11 cellular contexts compared by ENCODE assay signal in the genomic region with DNA sequence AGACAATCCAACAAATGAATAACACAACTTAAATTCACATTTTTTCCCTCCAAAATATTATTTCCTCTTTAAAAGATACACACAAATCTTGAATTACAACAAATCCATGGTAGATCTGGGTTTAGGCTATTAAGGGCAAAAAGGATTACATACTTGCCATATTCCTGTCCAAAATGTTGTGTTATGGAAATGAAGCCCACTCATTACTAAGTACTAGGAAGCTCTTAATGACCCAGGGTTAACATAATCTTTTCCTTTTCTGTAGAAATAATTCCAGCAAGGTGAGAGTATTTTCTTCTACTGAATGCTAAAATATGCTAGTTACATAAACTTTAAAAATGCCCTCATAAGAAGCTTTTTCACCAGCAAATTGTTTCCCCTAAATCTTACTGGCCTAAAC. TPM values are rescaled to one million over a fixed set of nuclear protein-coding genes. Genes with fewer than 3 reads are reported as not detected.
DNase-seq lines count a peak whose midpoint lies in the region; ATAC-seq, FAIRE-seq and TF ChIP-seq lines count a peak whose summit lies in the region.
"Had no signal": no experiment of that assay in that cellular context is flagged by ENCODE, and none has a peak within 500 bp of the region (broad histone marks: within the 10 kb centered on the region; RNA-seq: fewer than 3 reads in every experiment).

No MANE protein-coding gene starts in this region.

- H3K4me2 ChIP-seq in neural cell (ENCODE audit: low read length), result peak overlapping the region; percentile 85

- H3K27me3 Mint-ChIP-seq in CD4-positive, alpha-beta memory T cell, result no peaks in the 10 kb centered on the region

- H3K4me1 Mint-ChIP-seq in CD4-positive, alpha-beta memory T cell, result peaks cover 33 to 72% (median 52%) of the 10 kb centered on the region in 4 donors

- peak overlapping the region in 5 of 7 donors; percentile 10 to 99 (median 99) for H3K27ac Mint-ChIP-seq in CD4-positive, alpha-beta memory T cell

- H3K9ac ChIP-seq in colonic mucosa (ENCODE audit: low read depth in 2 of 2, low read length in 2 of 2) (no peak overlapping the region), neural cell (ENCODE audit: low read length) (peak overlapping the region; percentile 67)

- H3K9me3 Mint-ChIP-seq in CD4-positive, alpha-beta memory T cell, result peaks cover 0 to 3% (median 0%) of the 10 kb centered on the region in 8 donors

- H3K4me1 ChIP-seq in CD4-positive, alpha-beta memory T cell (ENCODE audit: insufficient read depth, low read length), result peaks cover 43% of the 10 kb centered on the region
- H3K4me1 ChIP-seq in colonic mucosa, result peaks cover 6% of the 10 kb centered on the region

- no peak for TF ChIP-seq RAD21 in neural cell (conservative IDR thresholded peaks at IDR 0.05)

- H3K36me3 Mint-ChIP-seq in CD4-positive, alpha-beta memory T cell, result peaks cover 0 to 18% of the 10 kb centered on the region in 2 donors

- no peak for FAIRE-seq in H54 (lab: Jason Lieb, UNC)
- FAIRE-seq: endometrium had no signal

- no peaks in the 10 kb centered on the region for H3K9me3 ChIP-seq in CD4-positive, alpha-beta memory T cell (ENCODE audit: control insufficient read depth in 1 of 2, low read length in 2 of 2)
- no peaks in the 10 kb centered on the region for H3K9me3 ChIP-seq in colonic mucosa
- no peaks in the 10 kb centered on the region for H3K9me3 ChIP-seq in neural cell (ENCODE audit: low read length)

- intact Hi-C loops in CD4-positive, alpha-beta memory T cell (cut with micrococcal nuclease), result loop anchor here (5.0 kb wide), 2 partner anchors 95 to 1240 kb away; a partner anchor contains a TSS
- intact Hi-C loops in colonic mucosa (cut with DNase I), result loop anchor here (5.0 to 10.0 kb wide), 2 partner anchors 145 to 228 kb away; a partner anchor contains a TSS

- no peak for TF ChIP-seq EP300 in neural cell (conservative IDR thresholded peaks at IDR 0.05; ENCODE audit: poor library complexity, severe bottlenecking)

- no peaks in the 10 kb centered on the region for H4K20me1 ChIP-seq in neural cell (ENCODE audit: insufficient read depth)

- no peak overlapping the region for H2AFZ ChIP-seq in neural cell (ENCODE audit: low read depth, low read length)

- no peak for DNase-seq in CD4-positive, alpha-beta memory T cell
- DNase-seq in LNCaP clone FGC (ENCODE audit: low read depth) (no peak), colonic mucosa (no peak), anterior cingulate cortex (lab: John Stamatoyannopoulos, UW) (no peak), H54 (ENCODE audit: insufficient read length, low spot score) (no peak), H4 (ENCODE audit: low spot score) (no peak)
- DNase-seq: activated CD4-positive, CD25-positive, alpha-beta regulatory T cell; trophoblast cell had no signal

- TF ChIP-seq POLR2A in H54 (IDR thresholded peaks at IDR 0.05; ENCODE audit: low read depth, low read length), result no peak

- H3K27ac ChIP-seq in CD4-positive, alpha-beta memory T cell (ENCODE audit: low read depth, low read length), result no peak overlapping the region
- H3K27ac ChIP-seq in colonic mucosa (no peak overlapping the region), neural cell (ENCODE audit: low read length) (no peak overlapping the region)

- TF ChIP-seq CTCF in LNCaP clone FGC (IDR thresholded peaks at IDR 0.05; ENCODE audit: control insufficient read depth, extremely low read depth, insufficient read depth), result no peak
- no peak for TF ChIP-seq CTCF in colonic mucosa (IDR thresholded peaks at IDR 0.05)
- TF ChIP-seq CTCF in neural cell (IDR thresholded peaks at IDR 0.05; ENCODE audit: poor library complexity, severe bottlenecking), result no peak

- H3K79me2 ChIP-seq in neural cell (replicated peaks; ENCODE audit: insufficient read depth, low read length), result peaks cover 47% of the 10 kb centered on the region

- H3F3A ChIP-seq in neural cell (ENCODE audit: insufficient read depth, low read length, poor library complexity, severe bottlenecking), result no peaks in the 10 kb centered on the region

- CTCF ChIA-PET in CD4-positive, alpha-beta memory T cell (lab: Charles Lee; ENCODE audit: partially characterized antibody), result interaction anchor here (1.1 to 2.6 kb wide), 2 partner anchors 34 to 227 kb away, joined by 3 to 13 read pairs; a partner anchor contains a TSS

- no peak overlapping the region for H3K4me3 ChIP-seq in CD4-positive, alpha-beta memory T cell (ENCODE audit: low read length in 2 of 2)
- H3K4me3 ChIP-seq in LNCaP clone FGC (ENCODE audit: low read depth, low read length) (peak overlapping the region; percentile 86), colonic mucosa (peak overlapping the region; percentile 78), neural cell (ENCODE audit: low read length) (peak overlapping the region; percentile 75)

- no peak for ATAC-seq in GM19324 (IDR thresholded peaks at IDR 0.05; ENCODE audit: low FRiP score, unreplicated experiment)

- H3K36me3 ChIP-seq in CD4-positive, alpha-beta memory T cell (ENCODE audit: insufficient read depth, low read length), result no peaks in the 10 kb centered on the region
- no peaks in the 10 kb centered on the region for H3K36me3 ChIP-seq in colonic mucosa
- H3K36me3 ChIP-seq in neural cell (ENCODE audit: insufficient read depth, low read length), result no peaks in the 10 kb centered on the region

- POLR2A ChIA-PET in CD4-positive, alpha-beta memory T cell (lab: Charles Lee; ENCODE audit: partially characterized antibody), result interaction anchor here (0.9 kb wide), 1 partner anchor 228 kb away, joined by 4 read pairs; a partner anchor contains a TSS

- no peaks in the 10 kb centered on the region for H3K9me2 ChIP-seq in neural cell (ENCODE audit: insufficient read depth, low read length)

- H3K4me3 Mint-ChIP-seq in CD4-positive, alpha-beta memory T cell, result peak overlapping the region; percentile 23 to 99 (median 98)

- no peaks in the 10 kb centered on the region for H3K27me3 ChIP-seq in CD4-positive, alpha-beta memory T cell (ENCODE audit: insufficient read depth, low read length)
- no peaks in the 10 kb centered on the region for H3K27me3 ChIP-seq in colonic mucosa
- H3K27me3 ChIP-seq in neural cell (ENCODE audit: insufficient read depth, low read depth, low read length), result no peaks in the 10 kb centered on the region

TF ChIP-seq in neural cell, 6 proteins besides CTCF, POLR2A, EP300 and RAD21:
- TF ChIP-seq TAF1 (IDR thresholded peaks at IDR 0.05; ENCODE audit: low read depth) (no peak), SMC3 (conservative IDR thresholded peaks at IDR 0.05; ENCODE audit: poor library complexity) (no peak), POLR2AphosphoS5 (IDR thresholded peaks at IDR 0.05) (no peak), EZH2 (IDR thresholded peaks at IDR 0.05; ENCODE audit: borderline replicate concordance, insufficient read depth, low read length, poor library complexity, severe bottlenecking) (no peak), MXI1 (conservative IDR thresholded peaks at IDR 0.05; ENCODE audit: poor library complexity, severe bottlenecking) (no peak)
- TF ChIP-seq, protein P1, sequence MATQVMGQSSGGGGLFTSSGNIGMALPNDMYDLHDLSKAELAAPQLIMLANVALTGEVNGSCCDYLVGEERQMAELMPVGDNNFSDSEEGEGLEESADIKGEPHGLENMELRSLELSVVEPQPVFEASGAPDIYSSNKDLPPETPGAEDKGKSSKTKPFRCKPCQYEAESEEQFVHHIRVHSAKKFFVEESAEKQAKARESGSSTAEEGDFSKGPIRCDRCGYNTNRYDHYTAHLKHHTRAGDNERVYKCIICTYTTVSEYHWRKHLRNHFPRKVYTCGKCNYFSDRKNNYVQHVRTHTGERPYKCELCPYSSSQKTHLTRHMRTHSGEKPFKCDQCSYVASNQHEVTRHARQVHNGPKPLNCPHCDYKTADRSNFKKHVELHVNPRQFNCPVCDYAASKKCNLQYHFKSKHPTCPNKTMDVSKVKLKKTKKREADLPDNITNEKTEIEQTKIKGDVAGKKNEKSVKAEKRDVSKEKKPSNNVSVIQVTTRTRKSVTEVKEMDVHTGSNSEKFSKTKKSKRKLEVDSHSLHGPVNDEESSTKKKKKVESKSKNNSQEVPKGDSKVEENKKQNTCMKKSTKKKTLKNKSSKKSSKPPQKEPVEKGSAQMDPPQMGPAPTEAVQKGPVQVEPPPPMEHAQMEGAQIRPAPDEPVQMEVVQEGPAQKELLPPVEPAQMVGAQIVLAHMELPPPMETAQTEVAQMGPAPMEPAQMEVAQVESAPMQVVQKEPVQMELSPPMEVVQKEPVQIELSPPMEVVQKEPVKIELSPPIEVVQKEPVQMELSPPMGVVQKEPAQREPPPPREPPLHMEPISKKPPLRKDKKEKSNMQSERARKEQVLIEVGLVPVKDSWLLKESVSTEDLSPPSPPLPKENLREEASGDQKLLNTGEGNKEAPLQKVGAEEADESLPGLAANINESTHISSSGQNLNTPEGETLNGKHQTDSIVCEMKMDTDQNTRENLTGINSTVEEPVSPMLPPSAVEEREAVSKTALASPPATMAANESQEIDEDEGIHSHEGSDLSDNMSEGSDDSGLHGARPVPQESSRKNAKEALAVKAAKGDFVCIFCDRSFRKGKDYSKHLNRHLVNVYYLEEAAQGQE (IDR thresholded peaks at IDR 0.05; ENCODE audit: borderline replicate concordance), result no peak

RNA-seq across cellular contexts. Expression of a gene that starts 1.6 kb away (rescaled TPM):
- 10 to 100 TPM; 37.5 to 38.8 TPM for total RNA-seq in CD4-positive, alpha-beta memory T cell
- polyA plus RNA-seq in CD4-positive, alpha-beta memory T cell, result 1 to 10 TPM; 6.7 to 7.5 TPM
- 10 to 100 TPM; 10.3 to 12.7 TPM for total RNA-seq in colonic mucosa
- polyA plus RNA-seq in neural cell, result 17.3 and 18.1 TPM in 2 replicates
- 63.8 and 82.7 TPM in 2 replicates for polyA minus RNA-seq in neural cell
- total RNA-seq in H4 (2014; rRNA removed; shearing (Covaris generic)), result 4.3 and 5.4 TPM in 2 replicates

Comparison
In these comparisons a context has a peak if more than half of its experiments do, and no peak if none do; other contexts are left out.
1. H3K4me3 ChIP-seq: peak in LNCaP clone FGC (single experiment), colonic mucosa (single experiment) and neural cell (single experiment); none in CD4-positive, alpha-beta memory T cell (0 of 2).